Comparison of ENCODE assay signal across 17 cellular contexts in genomic region chr21:42414553-42414927, GRCh38. TPM values are rescaled to one million over a fixed set of nuclear protein-coding genes. Genes with fewer than 3 reads are reported as not detected.
DNase-seq lines count a peak whose midpoint lies in the region; ATAC-seq lines count a peak whose summit lies in the region.
"Had no signal": no experiment of that assay in that cellular context is flagged by ENCODE, and none has a peak within 500 bp of the region (broad histone marks: within the 10 kb centered on the region; RNA-seq: fewer than 3 reads in every experiment).

No MANE protein-coding gene starts in this region.

- no peak for ATAC-seq in naive thymus-derived CD8-positive, alpha-beta T cell
- no peak for ATAC-seq in HG03280 (IDR thresholded peaks at IDR 0.05; ENCODE audit: unreplicated experiment)

- no peaks in the 10 kb centered on the region for H3K9me3 Mint-ChIP-seq in CD8-positive, alpha-beta memory T cell
- H3K9me3 Mint-ChIP-seq in activated T-helper 1 cell treated with anti-CD3 and anti-CD28 coated beads, Interleukin-12 subunit alpha, Interleukin-12 subunit beta, Interleukin-2, Interleukin-4 antibody, amounts not matched to agents 30 ng/mL and 10 ng/mL and 1 ng/mL, durations not matched to agents 14 hours and 24 hours and 36 hours = peaks cover 14% of the 10 kb centered on the region
- H3K9me3 Mint-ChIP-seq in naive thymus-derived CD8-positive, alpha-beta T cell = no peaks in the 10 kb centered on the region

- peak; percentile 74 for DNase-seq in activated CD8-positive, alpha-beta memory T cell treated with anti-CD3 and anti-CD28 coated beads for 24 hours
- no peak for DNase-seq in activated CD8-positive, alpha-beta memory T cell treated with anti-CD3 and anti-CD28 coated beads, Interleukin-2, amount 50 U/mL, for 4 hours
- DNase-seq in CD8-positive, alpha-beta memory T cell = no peak
- no peak for DNase-seq in activated T-helper 1 cell treated with anti-CD3 and anti-CD28 coated beads, Interleukin-12 subunit alpha, Interleukin-12 subunit beta, Interleukin-2, Interleukin-4 antibody, amounts not matched to agents 30 ng/mL and 10 ng/mL and 1 ng/mL, durations not matched to agents 14 hours and 24 hours and 36 hours (ENCODE audit: low spot score)
- no peak for DNase-seq in naive thymus-derived CD8-positive, alpha-beta T cell
- no peak for DNase-seq in SKM-1 (lab: John Stamatoyannopoulos, UW; ENCODE audit: unreplicated experiment)
- DNase-seq in NCI-H146 (lab: John Stamatoyannopoulos, UW) = no peak
- DNase-seq: HCEC 1CT, Kasumi-1, NCI-H1105, right cardiac atrium had no signal

- H3K4me3 Mint-ChIP-seq in CD8-positive, alpha-beta memory T cell = peak overlapping the region; percentile 59 to 91 (median 76)
- peak overlapping the region; percentile 73 for H3K4me3 Mint-ChIP-seq in activated T-helper 1 cell treated with anti-CD3 and anti-CD28 coated beads, Interleukin-12 subunit alpha, Interleukin-12 subunit beta, Interleukin-2, Interleukin-4 antibody, amounts not matched to agents 30 ng/mL and 10 ng/mL and 1 ng/mL, durations not matched to agents 14 hours and 24 hours and 36 hours
- H3K4me3 Mint-ChIP-seq in naive thymus-derived CD8-positive, alpha-beta T cell = peak overlapping the region; percentile 59 to 84 (median 78)

- intact Hi-C loops in activated T-helper 1 cell treated with anti-CD3 and anti-CD28 coated beads, Interleukin-12 subunit alpha, Interleukin-12 subunit beta, Interleukin-2, Interleukin-4 antibody, amounts not matched to agents 30 ng/mL and 10 ng/mL and 1 ng/mL, durations not matched to agents 14 hours and 24 hours and 36 hours (cut with micrococcal nuclease) = loop anchor here (2.0 kb wide), 2 partner anchors 14 to 82 kb away; partner anchors contain the start of gene RSPH1

- H3K4me1 Mint-ChIP-seq in CD8-positive, alpha-beta memory T cell = peaks cover 32 to 66% (median 56%) of the 10 kb centered on the region in 3 donors
- peaks cover 66% of the 10 kb centered on the region for H3K4me1 Mint-ChIP-seq in activated T-helper 1 cell treated with anti-CD3 and anti-CD28 coated beads, Interleukin-12 subunit alpha, Interleukin-12 subunit beta, Interleukin-2, Interleukin-4 antibody, amounts not matched to agents 30 ng/mL and 10 ng/mL and 1 ng/mL, durations not matched to agents 14 hours and 24 hours and 36 hours (ENCODE audit: low read depth)
- peaks cover 27 to 62% (median 55%) of the 10 kb centered on the region in 4 donors for H3K4me1 Mint-ChIP-seq in naive thymus-derived CD8-positive, alpha-beta T cell

- H3K27me3 ChIP-seq in CD8-positive, alpha-beta memory T cell (ENCODE audit: insufficient read depth, low read length, poor library complexity, severe bottlenecking) = no peaks in the 10 kb centered on the region

- H3K27ac ChIP-seq in CD8-positive, alpha-beta memory T cell (ENCODE audit: low read depth, low read length) = peak overlapping the region; percentile 75
- H3K27ac ChIP-seq: coronary artery, foreskin keratinocyte had no signal

- peaks cover 83% of the 10 kb centered on the region for H3K36me3 ChIP-seq in CD8-positive, alpha-beta memory T cell (ENCODE audit: insufficient read depth, low read length)

- H3K9me3 ChIP-seq in CD8-positive, alpha-beta memory T cell (ENCODE audit: low read length) = no peaks in the 10 kb centered on the region

- H3K36me3 Mint-ChIP-seq in CD8-positive, alpha-beta memory T cell = peaks cover 24 to 38% (median 36%) of the 10 kb centered on the region in 3 donors
- H3K36me3 Mint-ChIP-seq in activated T-helper 1 cell treated with anti-CD3 and anti-CD28 coated beads, Interleukin-12 subunit alpha, Interleukin-12 subunit beta, Interleukin-2, Interleukin-4 antibody, amounts not matched to agents 30 ng/mL and 10 ng/mL and 1 ng/mL, durations not matched to agents 14 hours and 24 hours and 36 hours (ENCODE audit: low read depth) = peaks cover 50% of the 10 kb centered on the region
- H3K36me3 Mint-ChIP-seq in naive thymus-derived CD8-positive, alpha-beta T cell = peaks cover 18 to 40% (median 22%) of the 10 kb centered on the region in 3 donors

- peak overlapping the region; percentile 95 to 100 (median 99) for H3K27ac Mint-ChIP-seq in CD8-positive, alpha-beta memory T cell
- H3K27ac Mint-ChIP-seq in activated T-helper 1 cell treated with anti-CD3 and anti-CD28 coated beads, Interleukin-12 subunit alpha, Interleukin-12 subunit beta, Interleukin-2, Interleukin-4 antibody, amounts not matched to agents 30 ng/mL and 10 ng/mL and 1 ng/mL, durations not matched to agents 14 hours and 24 hours and 36 hours = peak overlapping the region; percentile 98
- H3K27ac Mint-ChIP-seq in naive thymus-derived CD8-positive, alpha-beta T cell = peak overlapping the region; percentile 94 to 100 (median 99)

- peak overlapping the region; percentile 24 for H3K4me3 ChIP-seq in CD8-positive, alpha-beta memory T cell (ENCODE audit: low read length)
- H3K4me3 ChIP-seq: coronary artery had no signal

- no peaks in the 10 kb centered on the region for H3K27me3 Mint-ChIP-seq in CD8-positive, alpha-beta memory T cell
- H3K27me3 Mint-ChIP-seq in activated T-helper 1 cell treated with anti-CD3 and anti-CD28 coated beads, Interleukin-12 subunit alpha, Interleukin-12 subunit beta, Interleukin-2, Interleukin-4 antibody, amounts not matched to agents 30 ng/mL and 10 ng/mL and 1 ng/mL, durations not matched to agents 14 hours and 24 hours and 36 hours (ENCODE audit: insufficient read depth) = no peaks in the 10 kb centered on the region
- H3K27me3 Mint-ChIP-seq in naive thymus-derived CD8-positive, alpha-beta T cell = no peaks in the 10 kb centered on the region

- POLR2A ChIA-PET in CD8-positive, alpha-beta memory T cell (lab: Charles Lee) = interaction anchor here (2.7 kb wide), 1 partner anchor 11 kb away, joined by 15 read pairs; the partner anchor contains the start of gene UBASH3A
- POLR2A ChIA-PET in naive thymus-derived CD8-positive, alpha-beta T cell (lab: Charles Lee) = interaction anchor here (1.2 to 22.4 kb wide), 5 partner anchors 10 to 146 kb away, joined by 3 to 273 read pairs (median 5); partner anchors contain the start of gene UBASH3A

- H3K4me1 ChIP-seq in CD8-positive, alpha-beta memory T cell (ENCODE audit: insufficient read depth, low read length) = peaks cover 96% of the 10 kb centered on the region
- H3K4me1 ChIP-seq: foreskin keratinocyte had no signal

- CTCF ChIA-PET in CD8-positive, alpha-beta memory T cell (lab: Charles Lee) = interaction anchor here (1.5 to 2.3 kb wide), 2 partner anchors 9 to 10 kb away, joined by 3 to 8 read pairs; partner anchors contain the start of gene UBASH3A

RNA-seq across cellular contexts. Expression of gene UBASH3A, which starts 10.8 kb away (rescaled TPM):
- total RNA-seq in CD8-positive, alpha-beta memory T cell = 10 to 100 TPM; 36.4 to 38.7 TPM
- polyA plus RNA-seq in CD8-positive, alpha-beta memory T cell = 55.1 TPM
- total RNA-seq in activated T-helper 1 cell treated with anti-CD3 and anti-CD28 coated beads, Interleukin-12 subunit alpha, Interleukin-12 subunit beta, Interleukin-2, Interleukin-4 antibody, amounts not matched to agents 30 ng/mL and 10 ng/mL and 1 ng/mL, durations not matched to agents 14 hours and 24 hours and 36 hours = 69.1 and 70.8 TPM in 2 replicates
- total RNA-seq in naive thymus-derived CD8-positive, alpha-beta T cell = 10 to 100 TPM; 91.6 to 99.6 TPM
- 10 to 100 TPM; 32.8 to 75.3 (median 53.9) TPM for polyA plus RNA-seq in naive thymus-derived CD8-positive, alpha-beta T cell
- total RNA-seq: foreskin keratinocyte, RPMI7951 had no signal
- polyA plus RNA-seq: foreskin keratinocyte had no signal

RNA-seq across cellular contexts. Expression of gene TMPRSS3, which starts 18.7 kb away (rescaled TPM):
- 10 to 100 TPM; 19.6 to 20.4 TPM for total RNA-seq in CD8-positive, alpha-beta memory T cell
- polyA plus RNA-seq in CD8-positive, alpha-beta memory T cell = 2.0 TPM
- 33.7 and 41.3 TPM in 2 replicates for total RNA-seq in activated T-helper 1 cell treated with anti-CD3 and anti-CD28 coated beads, Interleukin-12 subunit alpha, Interleukin-12 subunit beta, Interleukin-2, Interleukin-4 antibody, amounts not matched to agents 30 ng/mL and 10 ng/mL and 1 ng/mL, durations not matched to agents 14 hours and 24 hours and 36 hours
- total RNA-seq in naive thymus-derived CD8-positive, alpha-beta T cell = 1 to 10 TPM; 2.2 to 2.9 TPM
- 1 to 10 TPM in 1 of 3 donors, under 1 TPM in 1, not detected in 1; 0.89 to 1.4 TPM for polyA plus RNA-seq in naive thymus-derived CD8-positive, alpha-beta T cell
- total RNA-seq: foreskin keratinocyte, right cardiac atrium, RPMI7951 had no signal
- polyA plus RNA-seq: foreskin keratinocyte, right cardiac atrium had no signal

RNA-seq across cellular contexts. Expression of gene TFF1, which starts 48.2 kb away (rescaled TPM):
- not detected for total RNA-seq in CD8-positive, alpha-beta memory T cell
- polyA plus RNA-seq in CD8-positive, alpha-beta memory T cell = not detected
- not detected in 2 replicates for total RNA-seq in activated T-helper 1 cell treated with anti-CD3 and anti-CD28 coated beads, Interleukin-12 subunit alpha, Interleukin-12 subunit beta, Interleukin-2, Interleukin-4 antibody, amounts not matched to agents 30 ng/mL and 10 ng/mL and 1 ng/mL, durations not matched to agents 14 hours and 24 hours and 36 hours
- total RNA-seq in naive thymus-derived CD8-positive, alpha-beta T cell = not detected
- not detected for polyA plus RNA-seq in naive thymus-derived CD8-positive, alpha-beta T cell
- total RNA-seq: foreskin keratinocyte, mononuclear cell, omental fat pad, right cardiac atrium, RPMI7951 had no signal
- polyA plus RNA-seq: foreskin keratinocyte, right cardiac atrium had no signal
